Comparison of ENCODE assay signal across 22 cellular contexts in the genomic region with DNA sequence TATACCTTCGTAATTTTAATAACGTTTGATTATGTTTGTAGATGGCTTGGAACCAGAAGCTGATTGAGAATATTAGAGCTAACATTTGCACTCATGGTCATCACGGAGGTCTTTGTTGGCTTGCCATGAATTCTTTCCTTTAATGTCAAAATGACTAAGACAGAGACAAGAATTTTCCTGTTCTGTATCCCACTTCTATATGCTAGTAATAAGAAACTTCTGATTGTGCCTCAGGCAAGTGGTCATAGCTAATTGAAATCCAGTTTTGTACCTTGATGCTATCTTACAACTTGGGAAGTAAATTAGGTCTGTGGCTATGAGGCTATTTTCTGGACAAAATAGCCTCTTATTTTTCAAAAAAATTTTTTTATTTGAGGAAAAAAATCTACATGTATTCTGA.
DNase-seq lines count a peak whose midpoint lies in the region; ATAC-seq and TF ChIP-seq lines count a peak whose summit lies in the region.
"Had no signal": no experiment of that assay in that cellular context is flagged by ENCODE, and none has a peak within 500 bp of the region (broad histone marks: within the 10 kb centered on the region; RNA-seq: fewer than 3 reads in every experiment).

No MANE protein-coding gene starts in this region.

- in situ Hi-C loops in mammary epithelial cell (cut with MboI; ENCODE audit: low sequenced_read_pairs in 2 of 2) = no loop called here

- no peaks in the 10 kb centered on the region for H3K4me1 Mint-ChIP-seq in MCF 10A (ENCODE audit: insufficient read depth, unreplicated experiment)
- H3K4me1 Mint-ChIP-seq: B cell; CD14-positive monocyte; CD4-positive, alpha-beta memory T cell; CD4-positive, CD25-positive, alpha-beta regulatory T cell; CD8-positive, alpha-beta memory T cell had no signal

- no peak for ATAC-seq in GM21381 (IDR thresholded peaks at IDR 0.05; ENCODE audit: unreplicated experiment)
- ATAC-seq in HG03045 (IDR thresholded peaks at IDR 0.05; ENCODE audit: unreplicated experiment) = no peak
- ATAC-seq in GM18870 (IDR thresholded peaks at IDR 0.05; ENCODE audit: unreplicated experiment) = no peak
- ATAC-seq: A549 had no signal

- no peak for TF ChIP-seq CTCF in mammary epithelial cell (conservative IDR thresholded peaks at IDR 0.05 in 1 of 2, IDR thresholded peaks at IDR 0.05 in 1 of 2; ENCODE audit: extremely low read depth in 1 of 2, insufficient read depth in 1 of 2, low read depth in 1 of 2, low read length in 2 of 2)
- TF ChIP-seq CTCF in MCF 10A (IDR thresholded peaks at IDR 0.05; ENCODE audit: unreplicated experiment) = no peak
- no peak for TF ChIP-seq CTCF in epithelial cell of esophagus (IDR thresholded peaks at IDR 0.05; ENCODE audit: insufficient read depth, low read depth, low read length, missing control alignments)

- no peak overlapping the region for H3K9ac ChIP-seq in mammary epithelial cell (ENCODE audit: insufficient read depth, low read length)
- H3K9ac ChIP-seq: BLaER1 had no signal

- no peak overlapping the region for H3K27ac ChIP-seq in mammary epithelial cell (ENCODE audit: insufficient read depth, low read depth, low read length)
- H3K27ac ChIP-seq: 22Rv1, A549, BLaER1 had no signal

- dilution Hi-C loops in mammary epithelial cell (cut with HindIII; ENCODE audit: low sequenced_read_pairs) = no loop called here

- H3K27me3 Mint-ChIP-seq in MCF 10A (ENCODE audit: insufficient read depth, unreplicated experiment) = no peaks in the 10 kb centered on the region
- H3K27me3 Mint-ChIP-seq: B cell; CD4-positive, alpha-beta memory T cell; CD4-positive, CD25-positive, alpha-beta regulatory T cell; CD8-positive, alpha-beta memory T cell had no signal

- no peak overlapping the region for H2AFZ ChIP-seq in mammary epithelial cell (ENCODE audit: low read depth, low read length)

- H3K4me3 Mint-ChIP-seq in MCF 10A (ENCODE audit: unreplicated experiment) = no peak overlapping the region
- H3K4me3 Mint-ChIP-seq: B cell; CD14-positive monocyte; CD4-positive, alpha-beta memory T cell; CD4-positive, CD25-positive, alpha-beta regulatory T cell; CD8-positive, alpha-beta memory T cell had no signal

- no peaks in the 10 kb centered on the region for H3K9me3 ChIP-seq in mammary epithelial cell (replicated peaks; ENCODE audit: insufficient read depth, low read length)
- H3K9me3 ChIP-seq: Caco-2 had no signal

- CTCF ChIA-PET in mammary epithelial cell (lab: Charles Lee; ENCODE audit: low non-redundant PET) = no interaction called here
- CTCF ChIA-PET in MCF 10A (lab: Yijun Ruan, JAX) = no interaction called here

- H3K79me2 ChIP-seq in mammary epithelial cell (ENCODE audit: insufficient read depth, low read length) = no peaks in the 10 kb centered on the region

- peaks cover 4% of the 10 kb centered on the region for H3K36me3 Mint-ChIP-seq in MCF 10A (ENCODE audit: insufficient read depth, unreplicated experiment)
- H3K36me3 Mint-ChIP-seq: CD14-positive monocyte; CD4-positive, alpha-beta memory T cell; CD4-positive, CD25-positive, alpha-beta regulatory T cell; CD8-positive, alpha-beta memory T cell had no signal

- BruUV-seq in mammary epithelial cell (replicated peaks; lab: Mats Ljungman, UMichigan) (no TSS peak), MCF 10A (replicated peaks; lab: Mats Ljungman, UMichigan) (no TSS peak)

- POLR2A ChIA-PET in MCF 10A (lab: Yijun Ruan, JAX) = no interaction called here

- no peaks in the 10 kb centered on the region for H3K4me1 ChIP-seq in mammary epithelial cell (ENCODE audit: insufficient read depth, low read length)
- H3K4me1 ChIP-seq: A549, BLaER1, Caco-2 had no signal

- no peaks in the 10 kb centered on the region for H4K20me1 ChIP-seq in mammary epithelial cell (ENCODE audit: insufficient read depth, low read length)
- H4K20me1 ChIP-seq: BLaER1 had no signal

- H3K9me3 Mint-ChIP-seq in MCF 10A (ENCODE audit: unreplicated experiment) = peaks cover 12% of the 10 kb centered on the region

- intact Hi-C loops in mammary epithelial cell (cut with micrococcal nuclease) = no loop called here
- intact Hi-C loops in MCF 10A (cut with micrococcal nuclease) = no loop called here

- no peak overlapping the region for H3K27ac Mint-ChIP-seq in MCF 10A (ENCODE audit: low read depth, unreplicated experiment)
- H3K27ac Mint-ChIP-seq: B cell; CD14-positive monocyte; CD4-positive, alpha-beta memory T cell; CD4-positive, CD25-positive, alpha-beta regulatory T cell; CD8-positive, alpha-beta memory T cell had no signal

- no peaks in the 10 kb centered on the region for H3K36me3 ChIP-seq in mammary epithelial cell (ENCODE audit: insufficient read depth, low read length)
- H3K36me3 ChIP-seq: BLaER1 had no signal

- H3K4me3 ChIP-seq in mammary epithelial cell (replicated peaks in 1 of 3; ENCODE audit: insufficient read depth in 1 of 3, low read depth in 2 of 3, low read length in 3 of 3) = no peak overlapping the region
- H3K4me3 ChIP-seq in epithelial cell of esophagus (ENCODE audit: low read length) = no peak overlapping the region
- H3K4me3 ChIP-seq: A549, BLaER1 had no signal

- H3K4me2 ChIP-seq in mammary epithelial cell (ENCODE audit: insufficient read depth, low read depth, low read length) = no peak overlapping the region
- H3K4me2 ChIP-seq: A549, BLaER1 had no signal

- H3K27me3 ChIP-seq in mammary epithelial cell (ENCODE audit: insufficient read depth, low read length) = no peaks in the 10 kb centered on the region
- H3K27me3 ChIP-seq: BLaER1 had no signal

- DNase-seq in mammary epithelial cell (peak; percentile 29), MCF 10A (ENCODE audit: unreplicated experiment) (no peak), RPMI7951 (ENCODE audit: low read depth) (peak; percentile 1), epithelial cell of esophagus (ENCODE audit: low read depth) (peak; percentile 2), left kidney (ENCODE audit: low read depth, low spot score) (peak; percentile 3)
- DNase-seq: AML-193; C1 segment of cervical spinal cord; Caco-2; Calu3; CD4-positive, alpha-beta memory T cell; CD4-positive, CD25-positive, alpha-beta regulatory T cell; CD8-positive, alpha-beta memory T cell; DMS79 treated with DMSO at 0.1 percent for 48 hours; GF-D8 had no signal

- 28% methylated on average over 3 of the region's 3 CpGs for WGBS in mammary epithelial cell (ENCODE audit: low coverage, missing lambda C conversion rate)
